Comparison of ENCODE assay signal across 8 cellular contexts in the genomic region with DNA sequence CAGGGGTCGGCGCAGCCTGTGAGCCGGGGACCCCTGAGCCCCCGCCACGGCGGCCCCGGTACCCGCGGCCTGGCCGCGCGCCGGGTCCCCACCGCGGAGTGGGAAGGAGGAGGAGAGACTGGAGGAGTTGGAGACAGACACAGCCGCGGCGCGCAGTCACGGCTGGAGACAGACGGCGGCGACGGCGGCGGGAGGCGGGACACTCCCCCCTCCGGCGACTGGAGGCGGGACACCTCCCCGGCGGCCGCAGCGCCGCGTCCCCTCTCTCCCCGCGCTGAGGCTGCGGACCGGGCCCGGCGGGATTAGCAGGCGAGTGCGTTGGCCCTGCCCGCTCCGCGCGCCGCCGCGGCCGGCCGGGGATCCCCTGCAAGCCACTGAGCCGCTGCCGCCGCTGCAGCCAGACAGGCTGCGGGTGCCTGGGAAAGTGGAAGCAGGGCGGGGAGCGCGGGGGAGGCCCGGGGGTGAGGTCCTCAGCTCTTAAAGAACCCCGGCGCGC. TPM values are rescaled to one million over a fixed set of nuclear protein-coding genes. Genes with fewer than 3 reads are reported as not detected.
DNase-seq lines count a peak whose midpoint lies in the region; ATAC-seq and TF ChIP-seq lines count a peak whose summit lies in the region.

No MANE protein-coding gene starts in this region.

- H4K20me1 ChIP-seq in BLaER1 treated with 17β-estradiol and CSF1 and Interleukin-3, amounts not matched to agents 10 nM and 100 nM = peaks cover 0 to 37% (median 2%) of the 10 kb centered on the region in 11 experiments; a peak in 9 of 22 replicates
- no peaks in the 10 kb centered on the region for H4K20me1 ChIP-seq in osteoblast (ENCODE audit: insufficient read depth, low read length)

- TF ChIP-seq POLR2A in transverse colon (IDR thresholded peaks at IDR 0.05) = no peak

- H2AFZ ChIP-seq in osteoblast (ENCODE audit: low read length) = no peak overlapping the region

- H3K9me3 ChIP-seq in BLaER1 treated with 17β-estradiol and CSF1 and Interleukin-3, amounts not matched to agents 10 nM and 100 nM (replicated peaks in 1 of 11) = no peaks in the 10 kb centered on the region
- H3K9me3 ChIP-seq in osteoblast (ENCODE audit: low read depth, low read length) (no peaks in the 10 kb centered on the region), transverse colon (no peaks in the 10 kb centered on the region)

- TF ChIP-seq EP300 in transverse colon (IDR thresholded peaks at IDR 0.05; ENCODE audit: low read depth) = no peak

- 0% methylated on average over 31 of the region's 64 CpGs; no CpG with 5 or more reads in 1 of the 2 donors for WGBS in transverse colon (ENCODE audit: low coverage in 1 of 2), 2 donors

- H3K9ac ChIP-seq in BLaER1 treated with 17β-estradiol and CSF1 and Interleukin-3, amounts not matched to agents 10 nM and 100 nM = peak overlapping the region; percentile 78 to 92 (median 85)

- intact Hi-C loops in transverse colon (cut with DNase I; ENCODE audit: low total_unique reads) = loop anchor here (2.0 to 5.0 kb wide), 2 partner anchors 313 to 415 kb away; no protein-coding TSS in a partner anchor

- peaks cover 71 to 84% (median 80%) of the 10 kb centered on the region in 10 experiments for H3K4me1 ChIP-seq in BLaER1 treated with 17β-estradiol and CSF1 and Interleukin-3, amounts not matched to agents 10 nM and 100 nM
- H3K4me1 ChIP-seq in osteoblast (ENCODE audit: insufficient read depth, low read length) = no peaks in the 10 kb centered on the region
- peaks cover 27 to 59% (median 44%) of the 10 kb centered on the region in 4 donors for H3K4me1 ChIP-seq in transverse colon

- H3K4me2 ChIP-seq in BLaER1 treated with 17β-estradiol and CSF1 and Interleukin-3, amounts not matched to agents 10 nM and 100 nM = peak overlapping the region; percentile 91 to 100 (median 97)
- H3K4me2 ChIP-seq in osteoblast (ENCODE audit: insufficient read depth, low read length) = peak overlapping the region; percentile 36

- peak overlapping the region; percentile 62 to 85 (median 80); a peak in 21 of 22 replicates for H3K27ac ChIP-seq in BLaER1 treated with 17β-estradiol and CSF1 and Interleukin-3, amounts not matched to agents 10 nM and 100 nM
- H3K27ac ChIP-seq in osteoblast (ENCODE audit: low read depth, low read length) = no peak overlapping the region
- peak overlapping the region; percentile 90 to 92 (median 91) for H3K27ac ChIP-seq in transverse colon

- H3K27me3 ChIP-seq in BLaER1 treated with 17β-estradiol and CSF1 and Interleukin-3, amounts not matched to agents 10 nM and 100 nM = 0 out of 22 replicates have a peak, but pooled peaks cover 0 to 6% (median 0%) of the 10 kb centered on the region in 11 experiments
- H3K27me3 ChIP-seq in osteoblast (ENCODE audit: insufficient read depth, low read length) (peaks cover 69% of the 10 kb centered on the region), transverse colon (no peaks in the 10 kb centered on the region)

- in situ Hi-C loops in transverse colon (cut with MboI; ENCODE audit: low pct_ligation_motif_present in 1 of 4, low pct_unique_long_range_greater_than_20kb in 1 of 4, low sequenced_read_pairs in 3 of 4) = loop anchor here in 3 of 4 donors (25.0 kb wide), 2 partner anchors 320 to 420 kb away; no protein-coding TSS in a partner anchor

- no peaks in the 10 kb centered on the region; a peak in 1 of 22 replicates for H3K36me3 ChIP-seq in BLaER1 treated with 17β-estradiol and CSF1 and Interleukin-3, amounts not matched to agents 10 nM and 100 nM
- no peaks in the 10 kb centered on the region for H3K36me3 ChIP-seq in osteoblast (ENCODE audit: insufficient read depth, low read length)
- no peaks in the 10 kb centered on the region for H3K36me3 ChIP-seq in transverse colon

- no peaks in the 10 kb centered on the region for H3K79me2 ChIP-seq in osteoblast (ENCODE audit: insufficient read depth, low read length)

- H3K4me3 ChIP-seq in BLaER1 treated with 17β-estradiol and CSF1 and Interleukin-3, amounts not matched to agents 10 nM and 100 nM = peak overlapping the region; percentile 79 to 95 (median 90)
- H3K4me3 ChIP-seq in osteoblast (ENCODE audit: insufficient read depth, low read length) (peak overlapping the region; percentile 45), transverse colon (peak overlapping the region; percentile 66 to 83 (median 76))

- TF ChIP-seq CTCF in osteoblast (IDR thresholded peaks at IDR 0.05; ENCODE audit: extremely low read depth, low read depth, low read length) (no peak), transverse colon (IDR thresholded peaks at IDR 0.05) (no peak)

- peak; percentile 55 to 59 for DNase-seq in NOMO-1 (lab: John Stamatoyannopoulos, UW; ENCODE audit: unreplicated experiment in 2 of 2)
- DNase-seq in activated T-helper 9 cell treated with anti-CD3 and anti-CD28 coated beads, Interleukin-2, amount 50 U/mL, for 16 hours (ENCODE audit: low read depth) = peak; percentile 40
- DNase-seq in germinal center (ENCODE audit: low spot score) = peak; percentile 19
- DNase-seq in osteoblast (ENCODE audit: insufficient read length, low spot score, missing footprints) = peak; percentile 90
- peak; percentile 70 for DNase-seq in transverse colon

- ATAC-seq in GM19452 (IDR thresholded peaks at IDR 0.05; ENCODE audit: unreplicated experiment) (peak; percentile 51), GM19467 (IDR thresholded peaks at IDR 0.05; ENCODE audit: unreplicated experiment) (no peak)

RNA-seq across cellular contexts. Expression of a gene that starts 1.0 kb away (rescaled TPM):
- total RNA-seq in osteoblast (under 0.01 and 0.88 TPM in 2 replicates), transverse colon (100 to 1,000 TPM in 1 of 4 donors, 10 to 100 TPM in 3; 34.8 to 277 (median 60.6) TPM)

Comparison
In these comparisons a context has a peak if more than half of its experiments do, and no peak if none do; other contexts are left out.
1. DNase-seq: peak in every context shown above with its lines; median percentile 90 in osteoblast; 70 in transverse colon; 57 in NOMO-1; 40 in activated T-helper 9 cell treated with anti-CD3 and anti-CD28 coated beads, Interleukin-2, amount 50 U/mL, for 16 hours; 19 in germinal center.
2. RNA of a gene that starts 1.0 kb away (total RNA-seq): 34.8 to 277 TPM in transverse colon; under 0.01 to 0.88 TPM in osteoblast; every median in the first group is over 10 times any median in the second.
3. Peak in every context shown above with its lines, with median percentiles within 50 percentile points of each other: H3K4me3 ChIP-seq.